ENCODE assay signal across 6 cellular contexts in genomic region chr2:176136375-176137248, GRCh38. TPM values are rescaled to one million over a fixed set of nuclear protein-coding genes. Genes with fewer than 3 reads are reported as not detected.
DNase-seq lines count a peak whose midpoint lies in the region; ATAC-seq and TF ChIP-seq lines count a peak whose summit lies in the region.

No MANE protein-coding gene starts in this region.

- H3K9me3 ChIP-seq in HUES6 (ENCODE audit: control insufficient read depth, insufficient read depth, low read depth, low read length) = no peaks in the 10 kb centered on the region
- H3K9me3 ChIP-seq in colonic mucosa = no peaks in the 10 kb centered on the region

- H3K36me3 ChIP-seq in HUES6 (ENCODE audit: control insufficient read depth, insufficient read depth, low read length) (no peaks in the 10 kb centered on the region), colonic mucosa (no peaks in the 10 kb centered on the region)

- H3K4me1 ChIP-seq in HUES6 (ENCODE audit: control insufficient read depth, insufficient read depth, low read length) = peaks cover 14% of the 10 kb centered on the region
- H3K4me1 ChIP-seq in colonic mucosa = no peaks in the 10 kb centered on the region

- peaks cover 100% of the 10 kb centered on the region for H3K27me3 ChIP-seq in HUES6 (ENCODE audit: control insufficient read depth, insufficient read depth, low read length)
- H3K27me3 ChIP-seq in colonic mucosa = peaks cover 4% of the 10 kb centered on the region

- ATAC-seq in GM21529 (IDR thresholded peaks at IDR 0.05; ENCODE audit: unreplicated experiment) = no peak

- H3K27ac ChIP-seq in HUES6 (ENCODE audit: low read depth, low read length) = no peak overlapping the region; the same call in 1 of the 2 replicates
- peak overlapping the region; percentile 82 for H3K27ac ChIP-seq in colonic mucosa

- H3K9ac ChIP-seq in HUES6 (ENCODE audit: low read length) = peak overlapping the region; percentile 68
- peak overlapping the region; percentile 76 to 86 for H3K9ac ChIP-seq in colonic mucosa (ENCODE audit: low read depth in 2 of 2, low read length in 2 of 2)

- intact Hi-C loops in colonic mucosa (cut with DNase I) = no loop called here

- no peak for TF ChIP-seq CTCF in colonic mucosa (IDR thresholded peaks at IDR 0.05)

- H3K4me3 ChIP-seq in HUES6 (ENCODE audit: low read depth, low read length) (peak overlapping the region; percentile 53), colonic mucosa (peak overlapping the region; percentile 60)

- DNase-seq in colonic mucosa (peak; percentile 63), renal cortical epithelial cell (ENCODE audit: low read depth) (peak; percentile 82), CD1c-positive myeloid dendritic cell (ENCODE audit: extremely low spot score) (no peak), DMS153 treated with DMSO at 0.1 percent for 48 hours (lab: John Stamatoyannopoulos, UW; ENCODE audit: unreplicated experiment) (no peak)

RNA-seq across cellular contexts. Expression of gene HOXD8, which starts 7.1 kb away (rescaled TPM):
- 1 to 10 TPM; 3.1 to 4.6 TPM for total RNA-seq in colonic mucosa
- total RNA-seq in renal cortical epithelial cell = 13.4 and 41.9 TPM in 2 replicates

RNA-seq across cellular contexts. Expression of gene HOXD9, which starts 14.1 kb away (rescaled TPM):
- total RNA-seq in colonic mucosa (1 to 10 TPM in 1 of 2 donors, under 1 TPM in 1; 0.86 to 1.7 TPM), renal cortical epithelial cell (2.4 and 15.7 TPM in 2 replicates)

RNA-seq across cellular contexts. Expression of gene HOXD4, which starts 14.7 kb away (rescaled TPM):
- total RNA-seq in colonic mucosa = 1 to 10 TPM; 1.6 to 3.6 TPM
- total RNA-seq in renal cortical epithelial cell = 6.6 and 23.2 TPM in 2 replicates

RNA-seq across cellular contexts. Expression of gene HOXD10, which starts 20.0 kb away (rescaled TPM):
- total RNA-seq in colonic mucosa = 1 to 10 TPM in 1 of 2 donors, under 1 TPM in 1; 0.32 to 1.9 TPM
- 3.3 and 33.5 TPM in 2 replicates for total RNA-seq in renal cortical epithelial cell

RNA-seq across cellular contexts. Expression of gene HOXD3, which starts 20.5 kb away (rescaled TPM):
- 1 to 10 TPM; 3.2 to 4.6 TPM for total RNA-seq in colonic mucosa
- total RNA-seq in renal cortical epithelial cell = 2.3 and 26.9 TPM in 2 replicates

Comparison
In these comparisons a context has a peak if more than half of its experiments do, and no peak if none do; other contexts are left out.
1. DNase-seq: peak in colonic mucosa (single experiment) and renal cortical epithelial cell (single experiment); none in CD1c-positive myeloid dendritic cell (single experiment) and DMS153 treated with DMSO at 0.1 percent for 48 hours (single experiment).